Comparison of ENCODE assay signal across 9 cellular contexts in genomic region chr7:485188-486081, GRCh38. TPM values are rescaled to one million over a fixed set of nuclear protein-coding genes. Genes with fewer than 3 reads are reported as not detected.
A peak's percentile ranks its signal among the peaks of the same experiment; 100 is the strongest.
DNase-seq lines count a peak whose midpoint lies in the region; ATAC-seq and TF ChIP-seq lines count a peak whose summit lies in the region.
"Had no signal": no experiment of that assay in that cellular context is flagged by ENCODE, and none has a peak within 500 bp of the region (broad histone marks: within the 10 kb centered on the region; RNA-seq: fewer than 3 reads in every experiment).

No MANE protein-coding gene starts in this region.

- no peak overlapping the region for H3K23ac ChIP-seq in IMR-90 (ENCODE audit: low read depth, low read length)

- dilution Hi-C loops in IMR-90 (cut with HindIII; ENCODE audit: low sequenced_read_pairs, unreplicated experiment): no loop called here

- no peaks in the 10 kb centered on the region for H3K36me3 ChIP-seq in IMR-90 (ENCODE audit: control insufficient read depth, insufficient read depth, low read length)
- no peaks in the 10 kb centered on the region for H3K36me3 ChIP-seq in lower lobe of right lung
- H3K36me3 ChIP-seq in tibial artery: no peaks in the 10 kb centered on the region

- 37% methylated on average over 7 of the region's 25 CpGs; no CpG with 5 or more reads in 1 of the 2 experiments for WGBS in IMR-90 (ENCODE audit: extremely low coverage in 2 of 2, insufficient read length in 1 of 2), 2 experiments

- H3K4ac ChIP-seq in IMR-90 (ENCODE audit: low read depth, low read length): no peak overlapping the region

- no peak overlapping the region for H3K4me2 ChIP-seq in IMR-90 (ENCODE audit: low read depth, low read length)

- H3K4me3 ChIP-seq in IMR-90 (ENCODE audit: insufficient read depth, low read depth, low read length) (no peak overlapping the region), lower lobe of right lung (no peak overlapping the region), tibial artery (no peak overlapping the region)

- H3K27ac ChIP-seq in IMR-90 (ENCODE audit: insufficient read depth, low read length) (no peak overlapping the region), lower lobe of right lung (no peak overlapping the region), tibial artery (no peak overlapping the region)

- TF ChIP-seq CTCF in IMR-90 (conservative IDR thresholded peaks at IDR 0.05; ENCODE audit: low read depth, low read length) (no peak), lower lobe of right lung (IDR thresholded peaks at IDR 0.05) (no peak), tibial artery (IDR thresholded peaks at IDR 0.05) (no peak)

- peak overlapping the region; percentile 42 for H2AK9ac ChIP-seq in IMR-90 (replicated peaks; ENCODE audit: low read depth, low read length, poor library complexity)

- CTCF ChIA-PET in IMR-90 (lab: Yijun Ruan, JAX): no interaction called here

- intact Hi-C loops in IMR-90 (cut with micrococcal nuclease): no loop called here
- intact Hi-C loops in lower lobe of right lung (cut with DNase I): no loop called here
- intact Hi-C loops in tibial artery (cut with DNase I; ENCODE audit: low total_unique reads): loop anchor here (10.0 kb wide), 1 partner anchor 151 kb away; no protein-coding TSS in a partner anchor

- no peak overlapping the region for H2BK15ac ChIP-seq in IMR-90 (ENCODE audit: low read depth, low read length)

- H3K56ac ChIP-seq in IMR-90 (ENCODE audit: extremely low read depth, insufficient read depth, low read length): no peak overlapping the region

- DNase-seq in IMR-90 (peak; percentile 26), cerebellar cortex (ENCODE audit: low spot score) (peak; percentile 17), lower lobe of right lung (peak; percentile 61), tibial artery (peak; percentile 7 to 62), NK-92 (lab: John Stamatoyannopoulos, UW; ENCODE audit: unreplicated experiment) (no peak), GF-D8 (lab: John Stamatoyannopoulos, UW) (no peak)
- DNase-seq in stimulated activated naive CD8-positive, alpha-beta T cell treated with anti-CD3 and anti-CD28 coated beads, Interleukin-15, Interleukin-2, amounts not matched to agents 100 U/mL and 50 U/mL, for 24 hours: no peak
- DNase-seq: activated CD4-positive, alpha-beta T cell treated with anti-CD3 and anti-CD28 coated beads, Interleukin-2, amount 50 U/mL, for 1 hour; OCI-M1 had no signal

- POLR2A ChIA-PET in IMR-90 (lab: Charles Lee; ENCODE audit: unreplicated experiment): no interaction called here

- H3K9ac ChIP-seq in IMR-90 (ENCODE audit: low read depth, low read length): no peak overlapping the region

- no peak overlapping the region for H2AK5ac ChIP-seq in IMR-90 (ENCODE audit: low read depth, low read length)

- in situ Hi-C loops in IMR-90 (cut with MboI; ENCODE audit: low sequenced_read_pairs): no loop called here

- no peak overlapping the region for H4K8ac ChIP-seq in IMR-90 (ENCODE audit: low read depth in 2 of 2, low read length in 2 of 2)

- H3K9me3 ChIP-seq in IMR-90 (ENCODE audit: control insufficient read depth, insufficient read depth, low read length) (peaks cover 1% of the 10 kb centered on the region; the same call in 1 of the 2 replicates), lower lobe of right lung (no peaks in the 10 kb centered on the region), tibial artery (no peaks in the 10 kb centered on the region)

- H3K18ac ChIP-seq in IMR-90 (ENCODE audit: low read depth, low read length): no peak overlapping the region

- no peaks in the 10 kb centered on the region for H3K4me1 ChIP-seq in IMR-90 (ENCODE audit: control insufficient read depth, insufficient read depth, low read length)
- H3K4me1 ChIP-seq in lower lobe of right lung: peaks cover 14% of the 10 kb centered on the region
- H3K4me1 ChIP-seq in tibial artery: peaks cover 0 to 11% (median 0%) of the 10 kb centered on the region in 4 donors

- H2BK5ac ChIP-seq in IMR-90 (ENCODE audit: low read depth, low read length, poor library complexity, severe bottlenecking): no peak overlapping the region

- H3K27me3 ChIP-seq in IMR-90 (ENCODE audit: control insufficient read depth, insufficient read depth, low read length) (peaks cover 44% of the 10 kb centered on the region), lower lobe of right lung (ENCODE audit: low read depth) (peaks cover 20% of the 10 kb centered on the region), tibial artery (peaks cover 0 to 3% of the 10 kb centered on the region in 2 donors)

- H4K91ac ChIP-seq in IMR-90 (ENCODE audit: insufficient read depth, low read depth, low read length): no peak overlapping the region

- no peak overlapping the region for H2BK20ac ChIP-seq in IMR-90 (ENCODE audit: low read depth, low read length)

- peaks cover 3% of the 10 kb centered on the region for H3K9me1 ChIP-seq in IMR-90 (ENCODE audit: insufficient read depth, low read length)

- no peaks in the 10 kb centered on the region for H3K79me1 ChIP-seq in IMR-90 (ENCODE audit: low read depth in 1 of 2, low read length in 2 of 2)

- no peak for TF ChIP-seq POLR2A in IMR-90 (IDR thresholded peaks at IDR 0.05; ENCODE audit: low read depth, low read length)

- no peak overlapping the region for H3K14ac ChIP-seq in IMR-90 (replicated peaks; ENCODE audit: low read depth, low read length)

- no peak; the same call in 1 of the 2 replicates for ATAC-seq in IMR-90 (ENCODE audit: low read depth)
- peak; percentile 73 to 78 for ATAC-seq in lower lobe of right lung
- no peak for ATAC-seq in stimulated activated naive CD8-positive, alpha-beta T cell treated with anti-CD3 and anti-CD28 coated beads, Interleukin-15, Interleukin-2, amounts not matched to agents 100 U/mL and 50 U/mL, for 24 hours

- no peaks in the 10 kb centered on the region for H4K20me1 ChIP-seq in IMR-90 (ENCODE audit: insufficient read depth, low read length)

- peak overlapping the region; percentile 43 for H2AFZ ChIP-seq in IMR-90 (replicated peaks; ENCODE audit: low read length, poor library complexity)

- no peak overlapping the region for H2BK120ac ChIP-seq in IMR-90 (ENCODE audit: low read depth, low read length)

- TF ChIP-seq RAD21 in IMR-90 (IDR thresholded peaks at IDR 0.05; ENCODE audit: low read length): no peak

- no TSS peak for BruUV-seq in IMR-90 (replicated peaks; lab: Mats Ljungman, UMichigan)

- H4K5ac ChIP-seq in IMR-90 (ENCODE audit: low read depth, low read length): no peak overlapping the region

TF ChIP-seq in IMR-90, 13 proteins besides CTCF, POLR2A, EP300 and RAD21:
- TF ChIP-seq SMC3 (IDR thresholded peaks at IDR 0.05; ENCODE audit: low read depth, low read length) (no peak), MXI1 (IDR thresholded peaks at IDR 0.05; ENCODE audit: borderline replicate concordance, low read depth, low read length) (no peak)
TF ChIP-seq in IMR-90: peak in this region for 0.

RNA-seq across cellular contexts. Expression of gene PDGFA, which starts 34.2 kb away (rescaled TPM):
- 3.8 and 4.7 TPM in 2 replicates for total RNA-seq in IMR-90 (2012; rRNA removed)
- 3.3 and 4.7 TPM in 2 replicates for polyA plus RNA-seq in IMR-90 (2012; rRNA removed)
- polyA plus RNA-seq in IMR-90 (2012; cell fraction: cytosol; rRNA removed): 2.9 and 3.2 TPM in 2 replicates
- 9.1 and 10.4 TPM in 2 replicates for polyA plus RNA-seq in IMR-90 (2012; cell fraction: nucleus; rRNA removed; ENCODE audit: low replicate concordance)
- total RNA-seq in lower lobe of right lung: 27.1 TPM

Comparison
In these comparisons a context has a peak if more than half of its experiments do, and no peak if none do; other contexts are left out.
1. ATAC-seq: peak in lower lobe of right lung (2 of 2); none in IMR-90 (single experiment) and stimulated activated naive CD8-positive, alpha-beta T cell treated with anti-CD3 and anti-CD28 coated beads, Interleukin-15, Interleukin-2, amounts not matched to agents 100 U/mL and 50 U/mL, for 24 hours (single experiment).
2. DNase-seq: peak in IMR-90 (single experiment), cerebellar cortex (single experiment), lower lobe of right lung (single experiment) and tibial artery (2 of 2); none in NK-92 (single experiment), GF-D8 (single experiment) and stimulated activated naive CD8-positive, alpha-beta T cell treated with anti-CD3 and anti-CD28 coated beads, Interleukin-15, Interleukin-2, amounts not matched to agents 100 U/mL and 50 U/mL, for 24 hours (single experiment).